Comparison of ENCODE assay signal across 37 cellular contexts in genomic region chr18:61194726-61195125, GRCh38.
"Had no signal": no experiment of that assay in that cellular context is flagged by ENCODE, and none has a peak within 500 bp of the region (broad histone marks: within the 10 kb centered on the region; RNA-seq: fewer than 3 reads in every experiment).

No MANE protein-coding gene starts in this region.

- H3K9me3 Mint-ChIP-seq: activated naive CD8-positive, alpha-beta T cell treated with anti-CD3 and anti-CD28 coated beads for 36 hours had no signal

- DNase-seq: activated effector memory CD4-positive, alpha-beta T cell treated with anti-CD3 and anti-CD28 coated beads, Interleukin-2, amount 50 U/mL, for 16 hours; activated effector memory CD4-positive, alpha-beta T cell treated with Interleukin-2 at 50 U/mL for 16 hours; activated gamma-delta T cell; activated gamma-delta T cell treated with Interleukin-2 at 50 U/mL for 16 hours; activated naive CD4-positive, alpha-beta T cell; activated naive CD4-positive, alpha-beta T cell treated with anti-CD3 and anti-CD28 coated beads for 36 hours; activated naive CD4-positive, alpha-beta T cell treated with anti-CD3 and anti-CD28 coated beads, Interleukin-2, amount 10 ng/mL, durations not matched to agents 7 days and 5 days; activated naive CD4-positive, alpha-beta T cell treated with anti-CD3 and anti-CD28 coated beads, Interleukin-2, amount 50 U/mL, for 16 hours; activated naive CD4-positive, alpha-beta T cell treated with Interleukin-2 at 50 U/mL for 16 hours; activated naive CD8-positive, alpha-beta T cell treated with anti-CD3 and anti-CD28 coated beads for 36 hours; activated naive CD8-positive, alpha-beta T cell treated with anti-CD3 and anti-CD28 coated beads, Interleukin-2, amount 10 ng/mL, durations not matched to agents 7 days and 5 days; activated naive CD8-positive, alpha-beta T cell treated with anti-CD3 and anti-CD28 coated beads, Interleukin-2, amount 50 U/mL, for 24 hours; activated T-cell treated with anti-CD3 and anti-CD28 coated beads for 4 hours; activated T-cell treated with anti-CD3 and anti-CD28 coated beads, Interleukin-2, amount 50 U/mL, for 1 hour; activated T-cell treated with anti-CD3 and anti-CD28 coated beads, Interleukin-2, amount 50 U/mL, for 24 hours; activated T-cell treated with anti-CD3 and anti-CD28 coated beads, Interleukin-2, amount 50 U/mL, for 4 hours; activated T-cell treated with anti-CD3 and anti-CD28 coated beads, Interleukin-2, amount 50 U/mL, for 48 hours; activated T-cell treated with anti-CD3 and anti-CD28 coated beads, Interleukin-2, amount 50 U/mL, for 72 hours; adrenal gland; amniotic stem cell; amygdala; anterior cingulate cortex; aorta; body of pancreas; brain microvascular endothelial cell; central memory CD4-positive, alpha-beta T cell had no signal

- H3K27ac Mint-ChIP-seq: activated naive CD4-positive, alpha-beta T cell treated with anti-CD3 and anti-CD28 coated beads for 36 hours; activated naive CD4-positive, alpha-beta T cell treated with anti-CD3 and anti-CD28 coated beads, Interleukin-2, amount 10 ng/mL, durations not matched to agents 7 days and 5 days; activated naive CD4-positive, alpha-beta T cell treated with anti-CD3 and anti-CD28 coated beads, Interleukin-2, amount 50 U/mL, for 24 hours; activated naive CD4-positive, alpha-beta T cell treated with anti-CD3 and anti-CD28 coated beads, Interleukin-2, amount 50 U/mL, for 72 hours; activated naive CD8-positive, alpha-beta T cell; activated naive CD8-positive, alpha-beta T cell treated with anti-CD3 and anti-CD28 coated beads for 36 hours; activated naive CD8-positive, alpha-beta T cell treated with anti-CD3 and anti-CD28 coated beads, Interleukin-2, amount 10 ng/mL, durations not matched to agents 7 days and 5 days; activated naive CD8-positive, alpha-beta T cell treated with anti-CD3 and anti-CD28 coated beads, Interleukin-2, amount 50 U/mL, for 24 hours; activated T-cell treated with anti-CD3 and anti-CD28 coated beads, Interleukin-2, amount 50 U/mL, for 24 hours; activated T-cell treated with anti-CD3 and anti-CD28 coated beads, Interleukin-2, amount 50 U/mL, for 72 hours; activated T-helper 1 cell treated with anti-CD3 and anti-CD28 coated beads, Interleukin-12 subunit alpha, Interleukin-12 subunit beta, Interleukin-2, Interleukin-4 antibody, amounts not matched to agents 30 ng/mL and 10 ng/mL and 1 ng/mL, durations not matched to agents 14 hours and 24 hours and 36 hours; activated T-helper 17 cell treated with anti-CD3 and anti-CD28 coated beads, Interleukin-2, amount 50 U/mL, for 72 hours; activated T-helper 2 cell treated with anti-CD3 and anti-CD28 coated beads, Interferon-gamma antibody, Interleukin-2, Interleukin-4, amounts not matched to agents 10 μg/mL and 5 μg/mL and 100 μg/mL, durations not matched to agents 14 hours and 24 hours and 36 hours; brain had no signal

- H3K27ac ChIP-seq: adrenal gland, ascending aorta, body of pancreas, brain microvascular endothelial cell, breast epithelium, cardiac muscle cell had no signal

- H3K4me3 Mint-ChIP-seq: activated naive CD4-positive, alpha-beta T cell treated with anti-CD3 and anti-CD28 coated beads for 36 hours; activated naive CD4-positive, alpha-beta T cell treated with anti-CD3 and anti-CD28 coated beads, Interleukin-2, amount 10 ng/mL, durations not matched to agents 7 days and 5 days; activated naive CD4-positive, alpha-beta T cell treated with anti-CD3 and anti-CD28 coated beads, Interleukin-2, amount 50 U/mL, for 24 hours; activated naive CD8-positive, alpha-beta T cell; activated naive CD8-positive, alpha-beta T cell treated with anti-CD3 and anti-CD28 coated beads for 36 hours; activated naive CD8-positive, alpha-beta T cell treated with anti-CD3 and anti-CD28 coated beads, Interleukin-2, amount 10 ng/mL, durations not matched to agents 7 days and 5 days; activated naive CD8-positive, alpha-beta T cell treated with anti-CD3 and anti-CD28 coated beads, Interleukin-2, amount 50 U/mL, for 24 hours; activated T-cell treated with anti-CD3 and anti-CD28 coated beads, Interleukin-2, amount 50 U/mL, for 24 hours; activated T-cell treated with anti-CD3 and anti-CD28 coated beads, Interleukin-2, amount 50 U/mL, for 4 hours; activated T-cell treated with anti-CD3 and anti-CD28 coated beads, Interleukin-2, amount 50 U/mL, for 72 hours; activated T-helper 1 cell treated with anti-CD3 and anti-CD28 coated beads, Interleukin-12 subunit alpha, Interleukin-12 subunit beta, Interleukin-2, Interleukin-4 antibody, amounts not matched to agents 30 ng/mL and 10 ng/mL and 1 ng/mL, durations not matched to agents 14 hours and 24 hours and 36 hours; activated T-helper 17 cell treated with anti-CD3 and anti-CD28 coated beads, Interleukin-2, amount 50 U/mL, for 72 hours; brain; central memory CD8-positive, alpha-beta T cell had no signal

- H3K4me1 ChIP-seq: adrenal gland, ascending aorta, body of pancreas, breast epithelium had no signal

- H3K4me1 Mint-ChIP-seq: activated naive CD4-positive, alpha-beta T cell treated with anti-CD3 and anti-CD28 coated beads, Interleukin-2, amount 10 ng/mL, durations not matched to agents 7 days and 5 days; activated naive CD4-positive, alpha-beta T cell treated with anti-CD3 and anti-CD28 coated beads, Interleukin-2, amount 50 U/mL, for 24 hours; activated naive CD8-positive, alpha-beta T cell treated with anti-CD3 and anti-CD28 coated beads for 36 hours; activated naive CD8-positive, alpha-beta T cell treated with anti-CD3 and anti-CD28 coated beads, Interleukin-2, amount 10 ng/mL, durations not matched to agents 7 days and 5 days; activated naive CD8-positive, alpha-beta T cell treated with anti-CD3 and anti-CD28 coated beads, Interleukin-2, amount 50 U/mL, for 24 hours; activated T-helper 17 cell treated with anti-CD3 and anti-CD28 coated beads, Interleukin-2, amount 50 U/mL, for 72 hours; central memory CD8-positive, alpha-beta T cell had no signal

- ATAC-seq: activated naive CD4-positive, alpha-beta T cell treated with anti-CD3 and anti-CD28 coated beads, Interleukin-2, amount 50 U/mL, for 72 hours; activated naive CD8-positive, alpha-beta T cell treated with anti-CD3 and anti-CD28 coated beads, Interleukin-2, amount 50 U/mL, for 24 hours; activated T-cell treated with anti-CD3 and anti-CD28 coated beads, Interleukin-2, amount 50 U/mL, for 4 hours; activated T-cell treated with anti-CD3 and anti-CD28 coated beads, Interleukin-2, amount 50 U/mL, for 72 hours; activated T-helper 17 cell treated with anti-CD3 and anti-CD28 coated beads, Interleukin-2, amount 50 U/mL, for 72 hours; body of pancreas had no signal

- H3K36me3 ChIP-seq: adrenal gland, ascending aorta, brain microvascular endothelial cell, breast epithelium, cardiac muscle cell had no signal

- H3K36me3 Mint-ChIP-seq: activated naive CD4-positive, alpha-beta T cell treated with anti-CD3 and anti-CD28 coated beads, Interleukin-2, amount 10 ng/mL, durations not matched to agents 7 days and 5 days; activated naive CD4-positive, alpha-beta T cell treated with anti-CD3 and anti-CD28 coated beads, Interleukin-2, amount 50 U/mL, for 24 hours; activated naive CD4-positive, alpha-beta T cell treated with anti-CD3 and anti-CD28 coated beads, Interleukin-2, amount 50 U/mL, for 72 hours; activated naive CD8-positive, alpha-beta T cell; activated naive CD8-positive, alpha-beta T cell treated with anti-CD3 and anti-CD28 coated beads for 36 hours; activated naive CD8-positive, alpha-beta T cell treated with anti-CD3 and anti-CD28 coated beads, Interleukin-2, amount 10 ng/mL, durations not matched to agents 7 days and 5 days; brain had no signal

- H3K4me3 ChIP-seq: adrenal gland, ascending aorta, body of pancreas, breast epithelium, cardiac muscle cell had no signal

- H3K9me3 ChIP-seq: adrenal gland, ascending aorta, body of pancreas, breast epithelium had no signal

- H3K27me3 ChIP-seq: adrenal gland, ascending aorta, body of pancreas, brain microvascular endothelial cell, breast epithelium, cardiac muscle cell had no signal

- H3K27me3 Mint-ChIP-seq: activated naive CD4-positive, alpha-beta T cell treated with anti-CD3 and anti-CD28 coated beads, Interleukin-2, amount 10 ng/mL, durations not matched to agents 7 days and 5 days; activated naive CD4-positive, alpha-beta T cell treated with anti-CD3 and anti-CD28 coated beads, Interleukin-2, amount 50 U/mL, for 24 hours; activated naive CD8-positive, alpha-beta T cell; activated naive CD8-positive, alpha-beta T cell treated with anti-CD3 and anti-CD28 coated beads for 36 hours; activated naive CD8-positive, alpha-beta T cell treated with anti-CD3 and anti-CD28 coated beads, Interleukin-2, amount 10 ng/mL, durations not matched to agents 7 days and 5 days; activated naive CD8-positive, alpha-beta T cell treated with anti-CD3 and anti-CD28 coated beads, Interleukin-2, amount 50 U/mL, for 24 hours; activated T-cell treated with anti-CD3 and anti-CD28 coated beads, Interleukin-2, amount 50 U/mL, for 24 hours; activated T-helper 17 cell treated with anti-CD3 and anti-CD28 coated beads, Interleukin-2, amount 50 U/mL, for 72 hours; brain; central memory CD8-positive, alpha-beta T cell had no signal
